Comparison of ENCODE assay signal across 1 cellular context in the genomic region with DNA sequence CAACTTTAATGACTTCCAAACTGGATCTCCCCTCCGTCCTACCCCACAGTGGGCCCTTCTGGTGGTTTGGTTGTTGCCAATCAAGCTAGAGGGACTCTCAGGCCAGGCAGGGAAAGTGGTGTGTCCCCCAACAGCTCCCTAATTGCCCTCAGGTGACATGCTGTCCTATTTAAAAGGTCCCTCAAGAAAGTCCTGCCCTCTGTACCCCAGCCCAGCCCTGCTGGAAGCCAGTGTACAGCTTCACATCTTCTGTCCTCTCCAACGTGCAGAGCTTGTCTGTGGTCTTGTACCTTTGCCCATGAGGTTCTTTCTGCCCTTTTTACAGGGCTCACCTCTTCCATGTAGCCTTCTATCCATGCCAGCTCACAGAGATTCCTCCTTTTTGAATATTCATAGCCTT.
TF ChIP-seq lines count a peak whose summit lies in the region.

No MANE protein-coding gene starts in this region.

TF ChIP-seq in GM23338, 12 proteins besides CTCF, POLR2A, EP300 and RAD21 (continued from another document):
- TF ChIP-seq, protein P1, sequence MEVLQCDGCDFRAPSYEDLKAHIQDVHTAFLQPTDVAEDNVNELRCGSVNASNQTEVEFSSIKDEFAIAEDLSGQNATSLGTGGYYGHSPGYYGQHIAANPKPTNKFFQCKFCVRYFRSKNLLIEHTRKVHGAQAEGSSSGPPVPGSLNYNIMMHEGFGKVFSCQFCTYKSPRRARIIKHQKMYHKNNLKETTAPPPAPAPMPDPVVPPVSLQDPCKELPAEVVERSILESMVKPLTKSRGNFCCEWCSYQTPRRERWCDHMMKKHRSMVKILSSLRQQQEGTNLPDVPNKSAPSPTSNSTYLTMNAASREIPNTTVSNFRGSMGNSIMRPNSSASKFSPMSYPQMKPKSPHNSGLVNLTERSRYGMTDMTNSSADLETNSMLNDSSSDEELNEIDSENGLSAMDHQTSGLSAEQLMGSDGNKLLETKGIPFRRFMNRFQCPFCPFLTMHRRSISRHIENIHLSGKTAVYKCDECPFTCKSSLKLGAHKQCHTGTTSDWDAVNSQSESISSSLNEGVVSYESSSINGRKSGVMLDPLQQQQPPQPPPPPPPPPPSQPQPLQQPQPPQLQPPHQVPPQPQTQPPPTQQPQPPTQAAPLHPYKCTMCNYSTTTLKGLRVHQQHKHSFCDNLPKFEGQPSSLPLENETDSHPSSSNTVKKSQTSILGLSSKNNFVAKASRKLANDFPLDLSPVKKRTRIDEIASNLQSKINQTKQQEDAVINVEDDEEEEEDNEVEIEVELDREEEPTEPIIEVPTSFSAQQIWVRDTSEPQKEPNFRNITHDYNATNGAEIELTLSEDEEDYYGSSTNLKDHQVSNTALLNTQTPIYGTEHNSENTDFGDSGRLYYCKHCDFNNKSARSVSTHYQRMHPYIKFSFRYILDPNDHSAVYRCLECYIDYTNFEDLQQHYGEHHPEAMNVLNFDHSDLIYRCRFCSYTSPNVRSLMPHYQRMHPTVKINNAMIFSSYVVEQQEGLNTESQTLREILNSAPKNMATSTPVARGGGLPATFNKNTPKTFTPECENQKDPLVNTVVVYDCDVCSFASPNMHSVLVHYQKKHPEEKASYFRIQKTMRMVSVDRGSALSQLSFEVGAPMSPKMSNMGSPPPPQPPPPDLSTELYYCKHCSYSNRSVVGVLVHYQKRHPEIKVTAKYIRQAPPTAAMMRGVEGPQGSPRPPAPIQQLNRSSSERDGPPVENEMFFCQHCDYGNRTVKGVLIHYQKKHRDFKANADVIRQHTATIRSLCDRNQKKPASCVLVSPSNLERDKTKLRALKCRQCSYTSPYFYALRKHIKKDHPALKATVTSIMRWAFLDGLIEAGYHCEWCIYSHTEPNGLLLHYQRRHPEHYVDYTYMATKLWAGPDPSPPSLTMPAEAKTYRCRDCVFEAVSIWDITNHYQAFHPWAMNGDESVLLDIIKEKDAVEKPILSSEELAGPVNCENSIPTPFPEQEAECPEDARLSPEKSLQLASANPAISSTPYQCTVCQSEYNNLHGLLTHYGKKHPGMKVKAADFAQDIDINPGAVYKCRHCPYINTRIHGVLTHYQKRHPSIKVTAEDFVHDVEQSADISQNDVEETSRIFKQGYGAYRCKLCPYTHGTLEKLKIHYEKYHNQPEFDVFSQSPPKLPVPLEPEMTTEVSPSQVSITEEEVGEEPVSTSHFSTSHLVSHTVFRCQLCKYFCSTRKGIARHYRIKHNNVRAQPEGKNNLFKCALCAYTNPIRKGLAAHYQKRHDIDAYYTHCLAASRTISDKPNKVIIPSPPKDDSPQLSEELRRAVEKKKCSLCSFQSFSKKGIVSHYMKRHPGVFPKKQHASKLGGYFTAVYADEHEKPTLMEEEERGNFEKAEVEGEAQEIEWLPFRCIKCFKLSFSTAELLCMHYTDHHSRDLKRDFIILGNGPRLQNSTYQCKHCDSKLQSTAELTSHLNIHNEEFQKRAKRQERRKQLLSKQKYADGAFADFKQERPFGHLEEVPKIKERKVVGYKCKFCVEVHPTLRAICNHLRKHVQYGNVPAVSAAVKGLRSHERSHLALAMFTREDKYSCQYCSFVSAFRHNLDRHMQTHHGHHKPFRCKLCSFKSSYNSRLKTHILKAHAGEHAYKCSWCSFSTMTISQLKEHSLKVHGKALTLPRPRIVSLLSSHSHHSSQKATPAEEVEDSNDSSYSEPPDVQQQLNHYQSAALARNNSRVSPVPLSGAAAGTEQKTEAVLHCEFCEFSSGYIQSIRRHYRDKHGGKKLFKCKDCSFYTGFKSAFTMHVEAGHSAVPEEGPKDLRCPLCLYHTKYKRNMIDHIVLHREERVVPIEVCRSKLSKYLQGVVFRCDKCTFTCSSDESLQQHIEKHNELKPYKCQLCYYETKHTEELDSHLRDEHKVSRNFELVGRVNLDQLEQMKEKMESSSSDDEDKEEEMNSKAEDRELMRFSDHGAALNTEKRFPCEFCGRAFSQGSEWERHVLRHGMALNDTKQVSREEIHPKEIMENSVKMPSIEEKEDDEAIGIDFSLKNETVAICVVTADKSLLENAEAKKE (CRISPR knock-in tag; IDR thresholded peaks at IDR 0.05): no peak
- no peak for TF ChIP-seq CREB1 (CRISPR knock-in tag; IDR thresholded peaks at IDR 0.05; ENCODE audit: low read depth)
- TF ChIP-seq, protein P2, sequence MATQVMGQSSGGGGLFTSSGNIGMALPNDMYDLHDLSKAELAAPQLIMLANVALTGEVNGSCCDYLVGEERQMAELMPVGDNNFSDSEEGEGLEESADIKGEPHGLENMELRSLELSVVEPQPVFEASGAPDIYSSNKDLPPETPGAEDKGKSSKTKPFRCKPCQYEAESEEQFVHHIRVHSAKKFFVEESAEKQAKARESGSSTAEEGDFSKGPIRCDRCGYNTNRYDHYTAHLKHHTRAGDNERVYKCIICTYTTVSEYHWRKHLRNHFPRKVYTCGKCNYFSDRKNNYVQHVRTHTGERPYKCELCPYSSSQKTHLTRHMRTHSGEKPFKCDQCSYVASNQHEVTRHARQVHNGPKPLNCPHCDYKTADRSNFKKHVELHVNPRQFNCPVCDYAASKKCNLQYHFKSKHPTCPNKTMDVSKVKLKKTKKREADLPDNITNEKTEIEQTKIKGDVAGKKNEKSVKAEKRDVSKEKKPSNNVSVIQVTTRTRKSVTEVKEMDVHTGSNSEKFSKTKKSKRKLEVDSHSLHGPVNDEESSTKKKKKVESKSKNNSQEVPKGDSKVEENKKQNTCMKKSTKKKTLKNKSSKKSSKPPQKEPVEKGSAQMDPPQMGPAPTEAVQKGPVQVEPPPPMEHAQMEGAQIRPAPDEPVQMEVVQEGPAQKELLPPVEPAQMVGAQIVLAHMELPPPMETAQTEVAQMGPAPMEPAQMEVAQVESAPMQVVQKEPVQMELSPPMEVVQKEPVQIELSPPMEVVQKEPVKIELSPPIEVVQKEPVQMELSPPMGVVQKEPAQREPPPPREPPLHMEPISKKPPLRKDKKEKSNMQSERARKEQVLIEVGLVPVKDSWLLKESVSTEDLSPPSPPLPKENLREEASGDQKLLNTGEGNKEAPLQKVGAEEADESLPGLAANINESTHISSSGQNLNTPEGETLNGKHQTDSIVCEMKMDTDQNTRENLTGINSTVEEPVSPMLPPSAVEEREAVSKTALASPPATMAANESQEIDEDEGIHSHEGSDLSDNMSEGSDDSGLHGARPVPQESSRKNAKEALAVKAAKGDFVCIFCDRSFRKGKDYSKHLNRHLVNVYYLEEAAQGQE (IDR thresholded peaks at IDR 0.05; ENCODE audit: unreplicated experiment): no peak
